8 cellular contexts compared by ENCODE assay signal in genomic region chr1:34984435-34985062, GRCh38. TPM values are rescaled to one million over a fixed set of nuclear protein-coding genes. Genes with fewer than 3 reads are reported as not detected.
DNase-seq lines count a peak whose midpoint lies in the region; ATAC-seq and TF ChIP-seq lines count a peak whose summit lies in the region.

No MANE protein-coding gene starts in this region.

- H3K36me3 ChIP-seq in duodenal mucosa (ENCODE audit: control insufficient read depth in 1 of 2, insufficient read depth in 2 of 2, low read length in 2 of 2) = peaks cover 4 to 18% of the 10 kb centered on the region in 2 donors
- H3K36me3 ChIP-seq in thyroid gland = no peaks in the 10 kb centered on the region

- H3K4me3 ChIP-seq in duodenal mucosa (ENCODE audit: low read depth in 1 of 2, low read length in 2 of 2) (peak overlapping the region; percentile 79 to 96), thyroid gland (replicated peaks in 1 of 3) (peak overlapping the region; percentile 66 to 99 (median 96))

- intact Hi-C loops in thyroid gland (cut with DNase I) = no loop called here

- H3K27ac ChIP-seq in RWPE1 (peak overlapping the region; percentile 86), duodenal mucosa (ENCODE audit: low read depth, low read length) (peak overlapping the region; percentile 83), thyroid gland (peak overlapping the region; percentile 87 to 94 (median 90))

- 2 to 4% methylated on average over 9 to 10 of the region's 14 CpGs for WGBS in thyroid gland, 2 donors

- no peaks in the 10 kb centered on the region for H3K9me3 ChIP-seq in duodenal mucosa (ENCODE audit: control insufficient read depth in 1 of 2, low read length in 2 of 2)
- no peaks in the 10 kb centered on the region for H3K9me3 ChIP-seq in thyroid gland

- peak; percentile 32 for DNase-seq in activated CD4-positive, CD25-positive, alpha-beta regulatory T cell treated with anti-CD3 and anti-CD28 coated beads, Interleukin-2, amount 50 U/mL, for 72 hours
- no peak for DNase-seq in activated CD4-positive, CD25-positive, alpha-beta regulatory T cell (lab: John Stamatoyannopoulos, UW)
- DNase-seq in RWPE1 (ENCODE audit: low spot score) (peak; percentile 28), lung microvascular endothelial cell (ENCODE audit: low read depth in 2 of 2) (peak; percentile 48 to 51), thyroid gland (peak in 1 of 2 donors; percentile 32), activated gamma-delta T cell (lab: John Stamatoyannopoulos, UW) (no peak)

- no peaks in the 10 kb centered on the region for H3K27me3 ChIP-seq in duodenal mucosa (ENCODE audit: control insufficient read depth in 1 of 2, insufficient read depth in 2 of 2, low read length in 2 of 2)
- no peaks in the 10 kb centered on the region for H3K27me3 ChIP-seq in thyroid gland

- H3K9ac ChIP-seq in duodenal mucosa (ENCODE audit: low read depth in 1 of 2, low read length in 2 of 2) = peak overlapping the region; percentile 84 to 86

- H3K4me1 ChIP-seq in duodenal mucosa (ENCODE audit: control insufficient read depth in 1 of 2, insufficient read depth in 2 of 2, low read length in 2 of 2) (peaks cover 10% of the 10 kb centered on the region in 2 donors), thyroid gland (peaks cover 13 to 15% of the 10 kb centered on the region in 2 donors)

- peak; percentile 17 for ATAC-seq in HG02798 (IDR thresholded peaks at IDR 0.05; ENCODE audit: poor library complexity, unreplicated experiment)

- CTCF ChIA-PET in RWPE1 (lab: Yijun Ruan, JAX) = interaction anchor here (0.6 kb wide), 1 partner anchor 21 kb away, joined by 5 read pairs; no protein-coding TSS in a partner anchor

- TF ChIP-seq POLR2A in thyroid gland (IDR thresholded peaks at IDR 0.05) = no peak

- POLR2A ChIA-PET in RWPE1 (lab: Yijun Ruan, JAX; ENCODE audit: low non-redundant PET) = no interaction called here

- TF ChIP-seq CTCF in RWPE1 (conservative IDR thresholded peaks at IDR 0.05; ENCODE audit: low read depth) (no peak), thyroid gland (IDR thresholded peaks at IDR 0.05) (no peak)

RNA-seq across cellular contexts. Expression of gene TMEM35B, which starts 0.6 kb away (rescaled TPM):
- total RNA-seq in lung microvascular endothelial cell = 24.0 and 41.7 TPM in 2 replicates
- 100 to 1,000 TPM in 1 of 4 donors, 10 to 100 TPM in 3; 50.1 to 123 (median 67.0) TPM for total RNA-seq in thyroid gland

RNA-seq across cellular contexts. Expression of gene ZMYM6, which starts 47.2 kb away (rescaled TPM):
- 7.0 and 9.1 TPM in 2 replicates for total RNA-seq in lung microvascular endothelial cell
- 10 to 100 TPM; 26.0 to 33.0 (median 27.5) TPM for total RNA-seq in thyroid gland

RNA-seq across cellular contexts. Expression of gene DLGAP3, which starts 55.1 kb away (rescaled TPM):
- total RNA-seq in lung microvascular endothelial cell (under 0.01 TPM in 1 of 2 replicates, not detected in the other), thyroid gland (under 1 TPM in 2 of 4 donors, not detected in 2; 0.22 to 0.67 TPM)

Comparison
In these comparisons a context has a peak if more than half of its experiments do, and no peak if none do; other contexts are left out.
1. DNase-seq: peak in activated CD4-positive, CD25-positive, alpha-beta regulatory T cell treated with anti-CD3 and anti-CD28 coated beads, Interleukin-2, amount 50 U/mL, for 72 hours (single experiment), RWPE1 (single experiment) and lung microvascular endothelial cell (2 of 2); none in activated CD4-positive, CD25-positive, alpha-beta regulatory T cell (0 of 4) and activated gamma-delta T cell (single experiment).
2. Peak in every context shown above with its lines, with median percentiles within 50 percentile points of each other: H3K27ac ChIP-seq.